29 cellular contexts compared by ENCODE assay signal in the genomic region with DNA sequence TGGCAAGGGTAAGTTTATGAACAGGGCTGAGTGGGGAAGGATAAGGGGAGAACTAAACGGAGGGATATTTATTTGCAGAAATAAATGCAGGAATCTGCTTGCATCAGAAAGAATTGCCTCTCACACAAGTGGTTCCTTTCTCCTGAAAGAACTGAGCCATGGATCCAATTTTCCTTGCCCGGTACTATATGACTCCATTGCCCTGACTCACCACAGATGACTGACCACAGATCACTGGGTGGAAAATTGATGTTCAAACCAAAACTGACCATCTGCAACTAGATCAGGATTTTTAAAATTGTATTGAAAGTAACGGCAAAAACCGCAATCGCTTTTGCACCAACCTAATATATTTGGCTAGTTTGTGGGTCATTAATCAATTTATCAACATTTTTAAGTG. TPM values are rescaled to one million over a fixed set of nuclear protein-coding genes. Genes with fewer than 3 reads are reported as not detected.
DNase-seq lines count a peak whose midpoint lies in the region; ATAC-seq, FAIRE-seq and TF ChIP-seq lines count a peak whose summit lies in the region.
"Had no signal": no experiment of that assay in that cellular context is flagged by ENCODE, and none has a peak within 500 bp of the region (broad histone marks: within the 10 kb centered on the region; RNA-seq: fewer than 3 reads in every experiment).

No MANE protein-coding gene starts in this region.

- no peaks in the 10 kb centered on the region for H4K20me1 ChIP-seq in fibroblast of lung (ENCODE audit: control insufficient read depth, extremely low read depth, insufficient read depth, low read length)

- no peak for ATAC-seq in HG02678 (IDR thresholded peaks at IDR 0.05; ENCODE audit: unreplicated experiment)
- no peak for ATAC-seq in aorta (ENCODE audit: low FRiP score)
- ATAC-seq: HCT116; left cardiac atrium; naive thymus-derived CD8-positive, alpha-beta T cell; T-helper 17 cell had no signal

- H3K4me2 ChIP-seq in fibroblast of lung (ENCODE audit: extremely low read depth, insufficient read depth, low read length), result no peak overlapping the region

- no peak overlapping the region for H3K27ac ChIP-seq in fibroblast of lung (ENCODE audit: insufficient read depth, low read length)
- H3K27ac ChIP-seq in aorta (ENCODE audit: low read depth in 1 of 2, low read length in 2 of 2), result no peak overlapping the region
- H3K27ac ChIP-seq: adrenal gland, prostate gland, right lobe of liver, SK-N-MC, tibial artery had no signal

- peak; percentile 77 for FAIRE-seq in GM19239 (lab: Jason Lieb, UNC)
- FAIRE-seq: D721Med had no signal

- H3K79me2 ChIP-seq in fibroblast of lung (ENCODE audit: control insufficient read depth, insufficient read depth, low read length), result no peaks in the 10 kb centered on the region

- WGBS in aorta, 2 donors, result 93 to 97% methylated on average over 5 of the region's 5 CpGs

- intact Hi-C loops in aorta (cut with DNase I), result no loop called here

- no peak overlapping the region for H2AFZ ChIP-seq in fibroblast of lung (ENCODE audit: low read length)

- no peaks in the 10 kb centered on the region for H3K9me3 ChIP-seq in fibroblast of lung (ENCODE audit: control insufficient read depth, insufficient read depth, low read depth, low read length)
- H3K9me3 ChIP-seq in aorta (ENCODE audit: control insufficient read depth, low read length), result peaks cover 1% of the 10 kb centered on the region
- H3K9me3 ChIP-seq: adrenal gland, prostate gland, right lobe of liver, tibial artery had no signal

- H3K4me1 ChIP-seq in fibroblast of lung (ENCODE audit: control insufficient read depth, extremely low read depth, insufficient read depth, low read length), result peaks cover 15% of the 10 kb centered on the region
- H3K4me1 ChIP-seq in aorta (ENCODE audit: control insufficient read depth in 1 of 2, insufficient read depth in 2 of 2, low read length in 2 of 2), result no peaks in the 10 kb centered on the region
- H3K4me1 ChIP-seq: prostate gland, right lobe of liver, tibial artery had no signal

- H3K4me3 ChIP-seq in fibroblast of lung (replicated peaks in 1 of 4; ENCODE audit: control extremely low read depth in 1 of 4, insufficient read depth in 1 of 4, low read depth in 3 of 4, low read length in 4 of 4) (no peak overlapping the region), aorta (ENCODE audit: low read length in 2 of 2) (no peak overlapping the region)
- H3K4me3 ChIP-seq: adrenal gland, lung, prostate gland, right lobe of liver, SK-N-MC, tibial artery had no signal

- H3K36me3 ChIP-seq in fibroblast of lung (ENCODE audit: control insufficient read depth, insufficient read depth, low read length), result no peaks in the 10 kb centered on the region
- H3K36me3 ChIP-seq in aorta (ENCODE audit: control insufficient read depth in 1 of 2, insufficient read depth in 2 of 2, low read length in 1 of 2), result no peaks in the 10 kb centered on the region
- H3K36me3 ChIP-seq: adrenal gland, prostate gland, right lobe of liver, tibial artery had no signal

- H3K9ac ChIP-seq in fibroblast of lung (ENCODE audit: insufficient read depth, low read length), result no peak overlapping the region

- DNase-seq in GM19239 (ENCODE audit: insufficient read length, low spot score) (no peak), RPMI7951 (ENCODE audit: low read depth) (peak; percentile 92), fibroblast of lung (ENCODE audit: low read depth in 2 of 2) (peak; percentile 22 to 92), activated gamma-delta T cell treated with Interleukin-2 at 50 U/mL for 16 hours (no peak), activated gamma-delta T cell (lab: John Stamatoyannopoulos, UW) (no peak), aorta (no peak)
- DNase-seq: activated CD4-positive, alpha-beta memory T cell treated with anti-CD3 and anti-CD28 coated beads for 36 hours; activated CD4-positive, CD25-positive, alpha-beta regulatory T cell treated with anti-CD3 and anti-CD28 coated beads, Interleukin-2, amount 50 U/mL, for 72 hours; activated CD8-positive, alpha-beta memory T cell treated with anti-CD3 and anti-CD28 coated beads, Interleukin-2, amount 50 U/mL, for 4 hours; activated naive CD4-positive, alpha-beta T cell treated with anti-CD3 and anti-CD28 coated beads for 36 hours; adrenal gland; CD4-positive, alpha-beta T cell; hippocampal formation; left cardiac atrium; MM.1S; naive thymus-derived CD8-positive, alpha-beta T cell; NCI-H1930; NCI-H524 treated with DMSO at 0.1 percent for 48 hours; nucleus accumbens; right lobe of liver; stimulated activated CD4-positive, alpha-beta T cell treated with anti-CD3 and anti-CD28 coated beads, Interleukin-2, amount 100 ng/mL, for 48 hours; T-helper 17 cell; tibial artery had no signal

- TF ChIP-seq CTCF in fibroblast of lung (conservative IDR thresholded peaks at IDR 0.05 in 1 of 2, IDR thresholded peaks at IDR 0.05 in 1 of 2; ENCODE audit: low read depth in 1 of 2, low read length in 2 of 2), result no peak

- H3K27me3 ChIP-seq in fibroblast of lung (ENCODE audit: control insufficient read depth, insufficient read depth, low read length) (no peaks in the 10 kb centered on the region), aorta (ENCODE audit: control insufficient read depth in 1 of 2, insufficient read depth in 2 of 2, low read length in 1 of 2) (no peaks in the 10 kb centered on the region)
- H3K27me3 ChIP-seq: adrenal gland, right lobe of liver, tibial artery had no signal

RNA-seq across cellular contexts. Expression of a gene that starts 6.2 kb away (rescaled TPM):
- 0.24 and 0.39 TPM in 2 replicates for total RNA-seq in RPMI7951 (2014; rRNA removed; shearing (Covaris generic))
- total RNA-seq in fibroblast of lung, result 0.26 and 0.33 TPM in 2 replicates
- polyA plus RNA-seq in fibroblast of lung, result under 0.01 and 0.01 TPM in 2 replicates
- not detected in 2 replicates for polyA plus RNA-seq in fibroblast of lung (2012)
- polyA minus RNA-seq in fibroblast of lung (ENCODE audit: low replicate concordance), result not detected in 2 replicates
- total RNA-seq in aorta, result 1 to 10 TPM in 1 of 2 donors, under 1 TPM in 1; 0.69 to 1.7 TPM
- polyA plus RNA-seq in aorta, result 1 to 10 TPM in 1 of 2 donors, not detected in 1; 3.0 TPM
- polyA plus RNA-seq: naive thymus-derived CD8-positive, alpha-beta T cell had no signal

Comparison
In these comparisons a context has a peak if more than half of its experiments do, and no peak if none do; other contexts are left out.
1. DNase-seq: peak in RPMI7951 (single experiment) and fibroblast of lung (2 of 2); none in GM19239 (single experiment), activated gamma-delta T cell treated with Interleukin-2 at 50 U/mL for 16 hours (single experiment), activated gamma-delta T cell (single experiment) and aorta (0 of 2).